In genomic region chr11:70296681-70297080, GRCh38 we compare ENCODE assay signal across 21 cellular contexts. TPM values are rescaled to one million over a fixed set of nuclear protein-coding genes. Genes with fewer than 3 reads are reported as not detected.
DNase-seq lines count a peak whose midpoint lies in the region; TF ChIP-seq lines count a peak whose summit lies in the region.
"Had no signal": no experiment of that assay in that cellular context is flagged by ENCODE, and none has a peak within 500 bp of the region (broad histone marks: within the 10 kb centered on the region; RNA-seq: fewer than 3 reads in every experiment).

No MANE protein-coding gene starts in this region.

- peak overlapping the region; percentile 56 for H3K4me3 Mint-ChIP-seq in endothelial cell (ENCODE audit: unreplicated experiment)
- H3K4me3 Mint-ChIP-seq in progenitor cell of endocrine pancreas (ENCODE audit: low read depth), result no peak overlapping the region

- H3K27ac Mint-ChIP-seq in endothelial cell (ENCODE audit: unreplicated experiment), result no peak overlapping the region
- peak overlapping the region; percentile 37 for H3K27ac Mint-ChIP-seq in progenitor cell of endocrine pancreas

- peaks cover 20% of the 10 kb centered on the region; the same call in 1 of the 2 replicates for H3F3A ChIP-seq in PC-9 (ENCODE audit: insufficient read depth, low read depth)

- H3K36me3 Mint-ChIP-seq in endothelial cell (ENCODE audit: low read depth, unreplicated experiment) (peaks cover 30% of the 10 kb centered on the region), progenitor cell of endocrine pancreas (ENCODE audit: insufficient read depth) (peaks cover 33% of the 10 kb centered on the region)

- no peak for TF ChIP-seq CTCF in PC-9 (conservative IDR thresholded peaks at IDR 0.05)
- no peak for TF ChIP-seq CTCF in endothelial cell (IDR thresholded peaks at IDR 0.05; ENCODE audit: unreplicated experiment)
- no peak for TF ChIP-seq CTCF in progenitor cell of endocrine pancreas (IDR thresholded peaks at IDR 0.05; ENCODE audit: unreplicated experiment)

- BruUV-seq in PC-9 (replicated peaks; lab: Mats Ljungman, UMichigan), result no TSS peak

- intact Hi-C loops in PC-9 (cut with micrococcal nuclease; ENCODE audit: unreplicated experiment), result no loop called here

- H3K4me1 Mint-ChIP-seq in endothelial cell (ENCODE audit: unreplicated experiment) (peaks cover 3% of the 10 kb centered on the region), progenitor cell of endocrine pancreas (ENCODE audit: low read depth) (peaks cover 12% of the 10 kb centered on the region)

- peak overlapping the region; percentile 12; the same call in 1 of the 2 replicates for H3K27ac ChIP-seq in PC-9
- H3K27ac ChIP-seq: A549, RWPE1, SK-N-MC had no signal

- peaks cover 33% of the 10 kb centered on the region for H3K36me3 ChIP-seq in PC-9 (ENCODE audit: low read depth)

- H4K20me1 ChIP-seq in PC-9 (ENCODE audit: insufficient read depth), result peaks cover 27% of the 10 kb centered on the region; the same call in 1 of the 2 replicates

- DNase-seq in EH (ENCODE audit: low read depth) (peak; percentile 37), PC-9 (peak in 1 of 2 experiments; percentile 34), endothelial cell (ENCODE audit: low spot score) (no peak), progenitor cell of endocrine pancreas (ENCODE audit: low spot score, unreplicated experiment) (no peak), medulla oblongata (ENCODE audit: extremely low spot score) (no peak), DMS79 (lab: John Stamatoyannopoulos, UW) (no peak), DMS153 (lab: John Stamatoyannopoulos, UW) (no peak), NCI-H128 (lab: John Stamatoyannopoulos, UW; ENCODE audit: unreplicated experiment) (no peak)
- DNase-seq: BE2C, DMS79 treated with DMSO at 0.1 percent for 48 hours, GOT3, Kasumi-1, NCI-H1417, NCI-H1694 treated with DMSO at 0.1 percent for 48 hours, NCI-H2081 treated with DMSO at 0.1 percent for 48 hours, NCI-H446, NCI-H526, SHP77 treated with DMSO at 0.1 percent for 48 hours had no signal

- H3K4me1 ChIP-seq in PC-9 (replicated peaks; ENCODE audit: insufficient read depth), result peaks cover 13% of the 10 kb centered on the region

- H3K27me3 ChIP-seq in PC-9 (ENCODE audit: insufficient read depth, low read depth), result no peaks in the 10 kb centered on the region
- H3K27me3 ChIP-seq: BE2C had no signal

- POLR2A ChIA-PET in PC-9 (lab: Charles Lee; ENCODE audit: unreplicated experiment), result interaction anchor here (0.6 kb wide), 1 partner anchor 18 kb away, joined by 9 read pairs; no protein-coding TSS in a partner anchor

- H3K9me3 Mint-ChIP-seq in endothelial cell (ENCODE audit: unreplicated experiment) (no peaks in the 10 kb centered on the region), progenitor cell of endocrine pancreas (ENCODE audit: low read depth) (no peaks in the 10 kb centered on the region)

- no peaks in the 10 kb centered on the region for H3K9me2 ChIP-seq in PC-9 (ENCODE audit: insufficient read depth)

- peaks cover 65% of the 10 kb centered on the region for H3K79me2 ChIP-seq in PC-9 (ENCODE audit: low read depth)

- H3K4me3 ChIP-seq in PC-9, result no peak overlapping the region
- H3K4me3 ChIP-seq: A549, SK-N-MC had no signal

- no peaks in the 10 kb centered on the region for H3K9me3 ChIP-seq in PC-9 (ENCODE audit: insufficient read depth, low read depth)
- H3K9me3 ChIP-seq: A549, BE2C had no signal

- CTCF ChIA-PET in PC-9 (lab: Charles Lee), result no interaction called here

- H3K27me3 Mint-ChIP-seq in endothelial cell (ENCODE audit: unreplicated experiment) (peaks cover 6% of the 10 kb centered on the region), progenitor cell of endocrine pancreas (no peaks in the 10 kb centered on the region)

- H3K4me2 ChIP-seq in PC-9, result no peak overlapping the region
- H3K4me2 ChIP-seq: A549 had no signal

- no peak overlapping the region for H2AFZ ChIP-seq in PC-9

RNA-seq across cellular contexts. Expression of gene PPFIA1, which starts 26.2 kb away (rescaled TPM):
- 81.1 and 86.8 TPM in 2 replicates for total RNA-seq in PC-9 (2021)
- 52.3 TPM for total RNA-seq in endothelial cell (ENCODE audit: unreplicated experiment)
- total RNA-seq in progenitor cell of endocrine pancreas, result 70.1 and 70.8 TPM in 2 replicates
